ENCODE assay signal across 19 cellular contexts in genomic region chr10:5525581-5526271, GRCh38. TPM values are rescaled to one million over a fixed set of nuclear protein-coding genes. Genes with fewer than 3 reads are reported as not detected.
DNase-seq lines count a peak whose midpoint lies in the region; ATAC-seq and TF ChIP-seq lines count a peak whose summit lies in the region.
"Had no signal": no experiment of that assay in that cellular context is flagged by ENCODE, and none has a peak within 500 bp of the region (broad histone marks: within the 10 kb centered on the region; RNA-seq: fewer than 3 reads in every experiment).

No MANE protein-coding gene starts in this region.

- no peak for TF ChIP-seq CTCF in endothelial cell (IDR thresholded peaks at IDR 0.05; ENCODE audit: unreplicated experiment)
- no peak for TF ChIP-seq CTCF in omental fat pad (IDR thresholded peaks at IDR 0.05)
- no peak for TF ChIP-seq CTCF in gastroesophageal sphincter (IDR thresholded peaks at IDR 0.05)
- no peak for TF ChIP-seq CTCF in thyroid gland (IDR thresholded peaks at IDR 0.05)

- no peaks in the 10 kb centered on the region for H3K36me3 ChIP-seq in effector memory CD4-positive, alpha-beta T cell (ENCODE audit: control insufficient read depth, insufficient read depth, low read length)
- H3K36me3 ChIP-seq in gastroesophageal sphincter (no peaks in the 10 kb centered on the region), thyroid gland (no peaks in the 10 kb centered on the region)
- H3K36me3 ChIP-seq: left ventricle myocardium inferior had no signal

- TF ChIP-seq POLR2A in gastroesophageal sphincter (IDR thresholded peaks at IDR 0.05) (no peak), thyroid gland (IDR thresholded peaks at IDR 0.05) (no peak)

- no peak for ATAC-seq in Right ventricle myocardium superior (ENCODE audit: poor library complexity)
- ATAC-seq in omental fat pad (ENCODE audit: low FRiP score) = peak; percentile 70
- ATAC-seq in gastroesophageal sphincter = no peak
- ATAC-seq in GM19463 (IDR thresholded peaks at IDR 0.05; ENCODE audit: unreplicated experiment) = no peak
- ATAC-seq: A549; activated CD8-positive, alpha-beta T cell treated with anti-CD3 and anti-CD28 coated beads for 36 hours; HCT116 had no signal

- H3K4me1 ChIP-seq in effector memory CD4-positive, alpha-beta T cell (ENCODE audit: control insufficient read depth, insufficient read depth, low read length, poor library complexity, severe bottlenecking) = no peaks in the 10 kb centered on the region
- H3K4me1 ChIP-seq in gastroesophageal sphincter (peaks cover 5 to 32% (median 14%) of the 10 kb centered on the region in 3 donors), thyroid gland (no peaks in the 10 kb centered on the region)
- H3K4me1 ChIP-seq: A549, left ventricle myocardium inferior had no signal

- no peak for TF ChIP-seq EP300 in gastroesophageal sphincter (IDR thresholded peaks at IDR 0.05)

- H3K4me3 Mint-ChIP-seq in endothelial cell (ENCODE audit: unreplicated experiment) = no peak overlapping the region
- H3K4me3 Mint-ChIP-seq: activated CD8-positive, alpha-beta T cell treated with anti-CD3 and anti-CD28 coated beads for 36 hours; CD8-positive, alpha-beta memory T cell; dendritic cell treated with granulocyte-macrophage colony-stimulating factor and Interleukin-4, amounts not matched to agents 40 ng/mL and 50 ng/mL, for 4 days had no signal

- H3K9me3 ChIP-seq in effector memory CD4-positive, alpha-beta T cell (ENCODE audit: control insufficient read depth, low read length) = no peaks in the 10 kb centered on the region
- H3K9me3 ChIP-seq in gastroesophageal sphincter = no peaks in the 10 kb centered on the region
- no peaks in the 10 kb centered on the region for H3K9me3 ChIP-seq in thyroid gland
- H3K9me3 ChIP-seq: A549, left ventricle myocardium inferior had no signal

- H3K27ac ChIP-seq in effector memory CD4-positive, alpha-beta T cell (ENCODE audit: insufficient read depth, low read length, poor library complexity, severe bottlenecking) = no peak overlapping the region
- H3K27ac ChIP-seq in gastroesophageal sphincter = no peak overlapping the region
- H3K27ac ChIP-seq in thyroid gland = no peak overlapping the region
- H3K27ac ChIP-seq: A549, left ventricle myocardium inferior had no signal

- intact Hi-C loops in cardiac septum (cut with DNase I) (no loop called here), Right ventricle myocardium superior (cut with DNase I) (no loop called here), thyroid gland (cut with DNase I) (no loop called here)

- H3K27ac Mint-ChIP-seq in endothelial cell (ENCODE audit: unreplicated experiment) = peak overlapping the region; percentile 53
- H3K27ac Mint-ChIP-seq: activated CD8-positive, alpha-beta T cell treated with anti-CD3 and anti-CD28 coated beads for 36 hours; activated T-helper 2 cell treated with anti-CD3 and anti-CD28 coated beads, Interferon-gamma antibody, Interleukin-2, Interleukin-4, amounts not matched to agents 10 μg/mL and 5 μg/mL and 100 μg/mL, durations not matched to agents 14 hours and 24 hours and 36 hours; CD8-positive, alpha-beta memory T cell; dendritic cell treated with granulocyte-macrophage colony-stimulating factor and Interleukin-4, amounts not matched to agents 40 ng/mL and 50 ng/mL, for 4 days; progenitor cell of endocrine pancreas had no signal

- WGBS in gastroesophageal sphincter (ENCODE audit: low coverage in 1 of 2), 2 donors = 38 to 86% methylated on average over 1 to 5 of the region's 30 CpGs
- WGBS in thyroid gland, 2 donors = 91% methylated on average over 24 to 27 of the region's 30 CpGs

- H3K27me3 Mint-ChIP-seq in endothelial cell (ENCODE audit: unreplicated experiment) = peaks cover 8% of the 10 kb centered on the region

- H3K36me3 Mint-ChIP-seq in endothelial cell (ENCODE audit: low read depth, unreplicated experiment) = peaks cover 4% of the 10 kb centered on the region
- H3K36me3 Mint-ChIP-seq: CD8-positive, alpha-beta memory T cell had no signal

- peaks cover 9% of the 10 kb centered on the region for H3K4me1 Mint-ChIP-seq in endothelial cell (ENCODE audit: unreplicated experiment)
- H3K4me1 Mint-ChIP-seq: CD8-positive, alpha-beta memory T cell had no signal

- H3K9me3 Mint-ChIP-seq in endothelial cell (ENCODE audit: unreplicated experiment) = no peaks in the 10 kb centered on the region
- H3K9me3 Mint-ChIP-seq: activated CD8-positive, alpha-beta T cell treated with anti-CD3 and anti-CD28 coated beads for 36 hours; activated T-helper 2 cell treated with anti-CD3 and anti-CD28 coated beads, Interferon-gamma antibody, Interleukin-2, Interleukin-4, amounts not matched to agents 10 μg/mL and 5 μg/mL and 100 μg/mL, durations not matched to agents 14 hours and 24 hours and 36 hours; CD8-positive, alpha-beta memory T cell; dendritic cell treated with granulocyte-macrophage colony-stimulating factor and Interleukin-4, amounts not matched to agents 40 ng/mL and 50 ng/mL, for 4 days had no signal

- no peaks in the 10 kb centered on the region for H3K27me3 ChIP-seq in effector memory CD4-positive, alpha-beta T cell (replicated peaks; ENCODE audit: control insufficient read depth, insufficient read depth, low read length, poor library complexity, severe bottlenecking)
- H3K27me3 ChIP-seq in gastroesophageal sphincter (no peaks in the 10 kb centered on the region), thyroid gland (no peaks in the 10 kb centered on the region)

- DNase-seq in cardiac septum (ENCODE audit: low spot score) = peak; percentile 60
- no peak for DNase-seq in Right ventricle myocardium superior
- DNase-seq in endothelial cell (ENCODE audit: low spot score) = no peak
- no peak for DNase-seq in omental fat pad (ENCODE audit: low spot score)
- no peak for DNase-seq in effector memory CD4-positive, alpha-beta T cell
- no peak for DNase-seq in thyroid gland
- DNase-seq: activated CD8-positive, alpha-beta T cell treated with anti-CD3 and anti-CD28 coated beads for 36 hours; CD8-positive, alpha-beta memory T cell; left ventricle myocardium inferior; NCI-H1092; NCI-H2171 treated with DMSO at 0.1 percent for 48 hours; stimulated activated CD4-positive, alpha-beta T cell treated with anti-CD3 and anti-CD28 coated beads, Interleukin-15, amount 100 ng/mL, for 24 hours had no signal

- no peak overlapping the region for H3K4me3 ChIP-seq in effector memory CD4-positive, alpha-beta T cell (ENCODE audit: insufficient read depth, low read depth, low read length, poor library complexity, severe bottlenecking)
- H3K4me3 ChIP-seq in gastroesophageal sphincter = no peak overlapping the region
- H3K4me3 ChIP-seq in thyroid gland (replicated peaks in 1 of 3) = no peak overlapping the region
- H3K4me3 ChIP-seq: A549, left ventricle myocardium inferior had no signal

RNA-seq across cellular contexts. Expression of gene CALML3, which starts 1.0 kb away (rescaled TPM):
- total RNA-seq in cardiac septum (not detected), Right ventricle myocardium superior (not detected), endothelial cell (ENCODE audit: unreplicated experiment) (not detected), omental fat pad (not detected), gastroesophageal sphincter (10 to 100 TPM in 1 of 4 donors, 1 to 10 TPM in 1, under 1 TPM in 1, not detected in 1; 0.13 to 19.4 (median 1.9) TPM), thyroid gland (under 1 TPM in 1 of 4 donors, not detected in 3; 0.24 TPM)
- total RNA-seq: activated CD8-positive, alpha-beta T cell treated with anti-CD3 and anti-CD28 coated beads for 36 hours; activated T-helper 2 cell treated with anti-CD3 and anti-CD28 coated beads, Interferon-gamma antibody, Interleukin-2, Interleukin-4, amounts not matched to agents 10 μg/mL and 5 μg/mL and 100 μg/mL, durations not matched to agents 14 hours and 24 hours and 36 hours; CD8-positive, alpha-beta memory T cell; left ventricle myocardium inferior; progenitor cell of endocrine pancreas had no signal

RNA-seq across cellular contexts. Expression of gene CALML5, which starts 26.4 kb away (rescaled TPM):
- not detected for total RNA-seq in cardiac septum
- total RNA-seq in Right ventricle myocardium superior = not detected
- total RNA-seq in endothelial cell (ENCODE audit: unreplicated experiment) = not detected
- not detected for total RNA-seq in omental fat pad
- not detected for total RNA-seq in gastroesophageal sphincter
- not detected for total RNA-seq in thyroid gland
- total RNA-seq: activated CD8-positive, alpha-beta T cell treated with anti-CD3 and anti-CD28 coated beads for 36 hours; activated T-helper 2 cell treated with anti-CD3 and anti-CD28 coated beads, Interferon-gamma antibody, Interleukin-2, Interleukin-4, amounts not matched to agents 10 μg/mL and 5 μg/mL and 100 μg/mL, durations not matched to agents 14 hours and 24 hours and 36 hours; CD8-positive, alpha-beta memory T cell; left ventricle myocardium inferior; progenitor cell of endocrine pancreas had no signal
